ENCODE assay signal across 1 cellular context in the genomic region with DNA sequence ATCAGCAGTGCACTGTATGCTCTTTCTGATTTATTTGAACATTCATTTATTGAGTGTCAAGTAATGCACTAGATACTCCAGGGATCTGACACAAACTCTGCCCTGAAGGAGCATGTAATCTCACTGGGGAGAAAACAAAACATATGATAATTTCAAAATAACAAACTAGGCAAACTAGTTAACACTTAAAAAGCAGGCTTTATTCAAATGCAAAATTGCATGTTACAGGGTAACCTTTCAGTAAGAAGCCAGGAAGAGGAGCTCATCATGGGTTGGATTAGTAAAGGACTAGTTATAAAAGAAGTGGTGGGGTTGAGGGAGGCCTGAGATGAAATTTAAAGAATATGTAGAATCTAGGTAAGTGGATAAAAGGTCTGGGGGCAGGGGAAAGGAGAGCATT.
TF ChIP-seq lines count a peak whose summit lies in the region.

No MANE protein-coding gene starts in this region.

TF ChIP-seq in GM23338, 12 proteins besides CTCF, POLR2A, EP300 and RAD21 (continued from another document):
- TF ChIP-seq NANOG (IDR thresholded peaks at IDR 0.05; ENCODE audit: borderline replicate concordance) (no peak), EZH2phosphoT487 (IDR thresholded peaks at IDR 0.05; ENCODE audit: unreplicated experiment) (no peak), POLR2AphosphoS5 (IDR thresholded peaks at IDR 0.05; ENCODE audit: low read depth) (no peak), ZNF331 (CRISPR knock-in tag; IDR thresholded peaks at IDR 0.05; ENCODE audit: low read depth) (no peak), EZH2 (IDR thresholded peaks at IDR 0.05; ENCODE audit: low read depth, unreplicated experiment) (no peak)
- TF ChIP-seq, protein P1, sequence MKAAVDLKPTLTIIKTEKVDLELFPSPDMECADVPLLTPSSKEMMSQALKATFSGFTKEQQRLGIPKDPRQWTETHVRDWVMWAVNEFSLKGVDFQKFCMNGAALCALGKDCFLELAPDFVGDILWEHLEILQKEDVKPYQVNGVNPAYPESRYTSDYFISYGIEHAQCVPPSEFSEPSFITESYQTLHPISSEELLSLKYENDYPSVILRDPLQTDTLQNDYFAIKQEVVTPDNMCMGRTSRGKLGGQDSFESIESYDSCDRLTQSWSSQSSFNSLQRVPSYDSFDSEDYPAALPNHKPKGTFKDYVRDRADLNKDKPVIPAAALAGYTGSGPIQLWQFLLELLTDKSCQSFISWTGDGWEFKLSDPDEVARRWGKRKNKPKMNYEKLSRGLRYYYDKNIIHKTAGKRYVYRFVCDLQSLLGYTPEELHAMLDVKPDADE (IDR thresholded peaks at IDR 0.05), result no peak
- TF ChIP-seq, protein P2, sequence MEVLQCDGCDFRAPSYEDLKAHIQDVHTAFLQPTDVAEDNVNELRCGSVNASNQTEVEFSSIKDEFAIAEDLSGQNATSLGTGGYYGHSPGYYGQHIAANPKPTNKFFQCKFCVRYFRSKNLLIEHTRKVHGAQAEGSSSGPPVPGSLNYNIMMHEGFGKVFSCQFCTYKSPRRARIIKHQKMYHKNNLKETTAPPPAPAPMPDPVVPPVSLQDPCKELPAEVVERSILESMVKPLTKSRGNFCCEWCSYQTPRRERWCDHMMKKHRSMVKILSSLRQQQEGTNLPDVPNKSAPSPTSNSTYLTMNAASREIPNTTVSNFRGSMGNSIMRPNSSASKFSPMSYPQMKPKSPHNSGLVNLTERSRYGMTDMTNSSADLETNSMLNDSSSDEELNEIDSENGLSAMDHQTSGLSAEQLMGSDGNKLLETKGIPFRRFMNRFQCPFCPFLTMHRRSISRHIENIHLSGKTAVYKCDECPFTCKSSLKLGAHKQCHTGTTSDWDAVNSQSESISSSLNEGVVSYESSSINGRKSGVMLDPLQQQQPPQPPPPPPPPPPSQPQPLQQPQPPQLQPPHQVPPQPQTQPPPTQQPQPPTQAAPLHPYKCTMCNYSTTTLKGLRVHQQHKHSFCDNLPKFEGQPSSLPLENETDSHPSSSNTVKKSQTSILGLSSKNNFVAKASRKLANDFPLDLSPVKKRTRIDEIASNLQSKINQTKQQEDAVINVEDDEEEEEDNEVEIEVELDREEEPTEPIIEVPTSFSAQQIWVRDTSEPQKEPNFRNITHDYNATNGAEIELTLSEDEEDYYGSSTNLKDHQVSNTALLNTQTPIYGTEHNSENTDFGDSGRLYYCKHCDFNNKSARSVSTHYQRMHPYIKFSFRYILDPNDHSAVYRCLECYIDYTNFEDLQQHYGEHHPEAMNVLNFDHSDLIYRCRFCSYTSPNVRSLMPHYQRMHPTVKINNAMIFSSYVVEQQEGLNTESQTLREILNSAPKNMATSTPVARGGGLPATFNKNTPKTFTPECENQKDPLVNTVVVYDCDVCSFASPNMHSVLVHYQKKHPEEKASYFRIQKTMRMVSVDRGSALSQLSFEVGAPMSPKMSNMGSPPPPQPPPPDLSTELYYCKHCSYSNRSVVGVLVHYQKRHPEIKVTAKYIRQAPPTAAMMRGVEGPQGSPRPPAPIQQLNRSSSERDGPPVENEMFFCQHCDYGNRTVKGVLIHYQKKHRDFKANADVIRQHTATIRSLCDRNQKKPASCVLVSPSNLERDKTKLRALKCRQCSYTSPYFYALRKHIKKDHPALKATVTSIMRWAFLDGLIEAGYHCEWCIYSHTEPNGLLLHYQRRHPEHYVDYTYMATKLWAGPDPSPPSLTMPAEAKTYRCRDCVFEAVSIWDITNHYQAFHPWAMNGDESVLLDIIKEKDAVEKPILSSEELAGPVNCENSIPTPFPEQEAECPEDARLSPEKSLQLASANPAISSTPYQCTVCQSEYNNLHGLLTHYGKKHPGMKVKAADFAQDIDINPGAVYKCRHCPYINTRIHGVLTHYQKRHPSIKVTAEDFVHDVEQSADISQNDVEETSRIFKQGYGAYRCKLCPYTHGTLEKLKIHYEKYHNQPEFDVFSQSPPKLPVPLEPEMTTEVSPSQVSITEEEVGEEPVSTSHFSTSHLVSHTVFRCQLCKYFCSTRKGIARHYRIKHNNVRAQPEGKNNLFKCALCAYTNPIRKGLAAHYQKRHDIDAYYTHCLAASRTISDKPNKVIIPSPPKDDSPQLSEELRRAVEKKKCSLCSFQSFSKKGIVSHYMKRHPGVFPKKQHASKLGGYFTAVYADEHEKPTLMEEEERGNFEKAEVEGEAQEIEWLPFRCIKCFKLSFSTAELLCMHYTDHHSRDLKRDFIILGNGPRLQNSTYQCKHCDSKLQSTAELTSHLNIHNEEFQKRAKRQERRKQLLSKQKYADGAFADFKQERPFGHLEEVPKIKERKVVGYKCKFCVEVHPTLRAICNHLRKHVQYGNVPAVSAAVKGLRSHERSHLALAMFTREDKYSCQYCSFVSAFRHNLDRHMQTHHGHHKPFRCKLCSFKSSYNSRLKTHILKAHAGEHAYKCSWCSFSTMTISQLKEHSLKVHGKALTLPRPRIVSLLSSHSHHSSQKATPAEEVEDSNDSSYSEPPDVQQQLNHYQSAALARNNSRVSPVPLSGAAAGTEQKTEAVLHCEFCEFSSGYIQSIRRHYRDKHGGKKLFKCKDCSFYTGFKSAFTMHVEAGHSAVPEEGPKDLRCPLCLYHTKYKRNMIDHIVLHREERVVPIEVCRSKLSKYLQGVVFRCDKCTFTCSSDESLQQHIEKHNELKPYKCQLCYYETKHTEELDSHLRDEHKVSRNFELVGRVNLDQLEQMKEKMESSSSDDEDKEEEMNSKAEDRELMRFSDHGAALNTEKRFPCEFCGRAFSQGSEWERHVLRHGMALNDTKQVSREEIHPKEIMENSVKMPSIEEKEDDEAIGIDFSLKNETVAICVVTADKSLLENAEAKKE (CRISPR knock-in tag; IDR thresholded peaks at IDR 0.05), result no peak
- TF ChIP-seq, protein P3, sequence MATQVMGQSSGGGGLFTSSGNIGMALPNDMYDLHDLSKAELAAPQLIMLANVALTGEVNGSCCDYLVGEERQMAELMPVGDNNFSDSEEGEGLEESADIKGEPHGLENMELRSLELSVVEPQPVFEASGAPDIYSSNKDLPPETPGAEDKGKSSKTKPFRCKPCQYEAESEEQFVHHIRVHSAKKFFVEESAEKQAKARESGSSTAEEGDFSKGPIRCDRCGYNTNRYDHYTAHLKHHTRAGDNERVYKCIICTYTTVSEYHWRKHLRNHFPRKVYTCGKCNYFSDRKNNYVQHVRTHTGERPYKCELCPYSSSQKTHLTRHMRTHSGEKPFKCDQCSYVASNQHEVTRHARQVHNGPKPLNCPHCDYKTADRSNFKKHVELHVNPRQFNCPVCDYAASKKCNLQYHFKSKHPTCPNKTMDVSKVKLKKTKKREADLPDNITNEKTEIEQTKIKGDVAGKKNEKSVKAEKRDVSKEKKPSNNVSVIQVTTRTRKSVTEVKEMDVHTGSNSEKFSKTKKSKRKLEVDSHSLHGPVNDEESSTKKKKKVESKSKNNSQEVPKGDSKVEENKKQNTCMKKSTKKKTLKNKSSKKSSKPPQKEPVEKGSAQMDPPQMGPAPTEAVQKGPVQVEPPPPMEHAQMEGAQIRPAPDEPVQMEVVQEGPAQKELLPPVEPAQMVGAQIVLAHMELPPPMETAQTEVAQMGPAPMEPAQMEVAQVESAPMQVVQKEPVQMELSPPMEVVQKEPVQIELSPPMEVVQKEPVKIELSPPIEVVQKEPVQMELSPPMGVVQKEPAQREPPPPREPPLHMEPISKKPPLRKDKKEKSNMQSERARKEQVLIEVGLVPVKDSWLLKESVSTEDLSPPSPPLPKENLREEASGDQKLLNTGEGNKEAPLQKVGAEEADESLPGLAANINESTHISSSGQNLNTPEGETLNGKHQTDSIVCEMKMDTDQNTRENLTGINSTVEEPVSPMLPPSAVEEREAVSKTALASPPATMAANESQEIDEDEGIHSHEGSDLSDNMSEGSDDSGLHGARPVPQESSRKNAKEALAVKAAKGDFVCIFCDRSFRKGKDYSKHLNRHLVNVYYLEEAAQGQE (IDR thresholded peaks at IDR 0.05; ENCODE audit: unreplicated experiment), result no peak
